ENCODE assay signal across 16 cellular contexts in genomic region chr4:118738999-118739690, GRCh38.
"Had no signal": no experiment of that assay in that cellular context is flagged by ENCODE, and none has a peak within 500 bp of the region (broad histone marks: within the 10 kb centered on the region; RNA-seq: fewer than 3 reads in every experiment).

No MANE protein-coding gene starts in this region.

- H3K4me1 ChIP-seq: thyroid gland had no signal

- H3K4me3 Mint-ChIP-seq: activated naive CD8-positive, alpha-beta T cell treated with anti-CD3 and anti-CD28 coated beads, Interleukin-2, amount 50 U/mL, for 24 hours; immature natural killer cell; nephron; stimulated activated naive CD8-positive, alpha-beta T cell treated with anti-CD3 and anti-CD28 coated beads, Interleukin-15, Interleukin-2, amounts not matched to agents 100 ng/mL and 50 ng/mL, for 24 hours had no signal

- H3K4me1 Mint-ChIP-seq: activated naive CD8-positive, alpha-beta T cell treated with anti-CD3 and anti-CD28 coated beads, Interleukin-2, amount 50 U/mL, for 24 hours; immature natural killer cell had no signal

- H3K9me3 Mint-ChIP-seq: activated naive CD8-positive, alpha-beta T cell treated with anti-CD3 and anti-CD28 coated beads, Interleukin-2, amount 50 U/mL, for 24 hours; immature natural killer cell; nephron; stimulated activated naive CD8-positive, alpha-beta T cell treated with anti-CD3 and anti-CD28 coated beads, Interleukin-15, Interleukin-2, amounts not matched to agents 100 ng/mL and 50 ng/mL, for 24 hours had no signal

- H3K9me3 ChIP-seq: mucosa of descending colon, thyroid gland, vagina had no signal

- H3K27me3 Mint-ChIP-seq: activated naive CD8-positive, alpha-beta T cell treated with anti-CD3 and anti-CD28 coated beads, Interleukin-2, amount 50 U/mL, for 24 hours; stimulated activated naive CD8-positive, alpha-beta T cell treated with anti-CD3 and anti-CD28 coated beads, Interleukin-15, Interleukin-2, amounts not matched to agents 100 ng/mL and 50 ng/mL, for 24 hours had no signal

- H3K4me3 ChIP-seq: coronary artery, mucosa of descending colon, thyroid gland, vagina had no signal

- H3K27ac ChIP-seq: coronary artery, epithelial cell of prostate, thyroid gland had no signal

- DNase-seq: activated effector memory CD4-positive, alpha-beta T cell treated with anti-CD3 and anti-CD28 coated beads, Interleukin-2, amount 50 U/mL, for 16 hours; activated naive CD8-positive, alpha-beta T cell treated with anti-CD3 and anti-CD28 coated beads, Interleukin-2, amount 50 U/mL, for 24 hours; effector CD8-positive, alpha-beta T cell; glutamatergic neuron; immature natural killer cell; mammary epithelial cell; mucosa of descending colon; stimulated activated CD4-positive, alpha-beta T cell treated with anti-CD3 and anti-CD28 coated beads, Interleukin-15, amount 100 ng/mL, for 24 hours; stimulated activated CD4-positive, alpha-beta T cell treated with anti-CD3 and anti-CD28 coated beads, Interleukin-4, amount 100 ng/mL, for 24 hours; thyroid gland had no signal

- H3K27me3 ChIP-seq: thyroid gland, vagina had no signal

- H3K27ac Mint-ChIP-seq: activated naive CD8-positive, alpha-beta T cell treated with anti-CD3 and anti-CD28 coated beads, Interleukin-2, amount 50 U/mL, for 24 hours; nephron; stimulated activated naive CD8-positive, alpha-beta T cell treated with anti-CD3 and anti-CD28 coated beads, Interleukin-15, Interleukin-2, amounts not matched to agents 100 ng/mL and 50 ng/mL, for 24 hours had no signal

- ATAC-seq: activated CD4-positive, CD25-positive, alpha-beta regulatory T cell treated with anti-CD3 and anti-CD28 coated beads, Interleukin-2, amount 50 U/mL, for 24 hours; activated naive CD8-positive, alpha-beta T cell treated with anti-CD3 and anti-CD28 coated beads, Interleukin-2, amount 50 U/mL, for 24 hours; mucosa of descending colon had no signal
